In genomic region chr7:21318916-21319270, GRCh38 we compare ENCODE assay signal across 14 cellular contexts.
"Had no signal": no experiment of that assay in that cellular context is flagged by ENCODE, and none has a peak within 500 bp of the region (broad histone marks: within the 10 kb centered on the region; RNA-seq: fewer than 3 reads in every experiment).

No MANE protein-coding gene starts in this region.

- H3K4me3 Mint-ChIP-seq: activated B cell treated with CpG ODN at 0.5 μM for 24 hours; activated CD4-positive, alpha-beta T cell treated with anti-CD3 and anti-CD28 coated beads, Interleukin-2, amount 10 ng/mL, durations not matched to agents 24 days and 14 days; activated naive CD4-positive, alpha-beta T cell treated with anti-CD3 and anti-CD28 coated beads for 36 hours; activated T-helper 17 cell treated with anti-CD3 and anti-CD28 coated beads, Interleukin-2, amount 50 U/mL, for 72 hours; natural killer cell treated with Interleukin-12 subunit alpha and Interleukin-12 subunit beta and Interleukin-15 and Interleukin-18, amount 100 ng/mL, for 72 hours; stimulated activated naive CD8-positive, alpha-beta T cell treated with anti-CD3 and anti-CD28 coated beads, Interleukin-15, amount 100 ng/mL, for 72 hours had no signal

- H3K9me3 ChIP-seq: gastrocnemius medialis, left ventricle myocardium inferior, psoas muscle, thoracic aorta had no signal

- H3K9me3 Mint-ChIP-seq: activated B cell treated with CpG ODN at 0.5 μM for 24 hours; activated CD4-positive, alpha-beta T cell treated with anti-CD3 and anti-CD28 coated beads, Interleukin-2, amount 10 ng/mL, durations not matched to agents 24 days and 14 days; activated naive CD4-positive, alpha-beta T cell treated with anti-CD3 and anti-CD28 coated beads for 36 hours; activated T-helper 17 cell treated with anti-CD3 and anti-CD28 coated beads, Interleukin-2, amount 50 U/mL, for 72 hours; natural killer cell treated with Interleukin-12 subunit alpha and Interleukin-12 subunit beta and Interleukin-15 and Interleukin-18, amount 100 ng/mL, for 72 hours; stimulated activated naive CD8-positive, alpha-beta T cell treated with anti-CD3 and anti-CD28 coated beads, Interleukin-15, amount 100 ng/mL, for 72 hours had no signal

- DNase-seq: activated B cell treated with CpG ODN at 0.5 μM for 24 hours; activated CD8-positive, alpha-beta memory T cell treated with anti-CD3 and anti-CD28 coated beads for 24 hours; activated naive CD4-positive, alpha-beta T cell treated with anti-CD3 and anti-CD28 coated beads for 36 hours; gastrocnemius medialis; left ventricle myocardium inferior; psoas muscle; stimulated activated CD4-positive, alpha-beta T cell treated with anti-CD3 and anti-CD28 coated beads, Interleukin-2, amount 100 ng/mL, for 48 hours; stimulated activated CD8-positive, alpha-beta memory T cell treated with anti-CD3 and anti-CD28 coated beads, Interleukin-4, amount 100 ng/mL, for 48 hours; stimulated activated naive CD8-positive, alpha-beta T cell treated with anti-CD3 and anti-CD28 coated beads, Interleukin-15, amount 100 ng/mL, for 72 hours had no signal

- H3K27ac Mint-ChIP-seq: activated B cell treated with CpG ODN at 0.5 μM for 24 hours; activated CD4-positive, alpha-beta T cell treated with anti-CD3 and anti-CD28 coated beads, Interleukin-2, amount 10 ng/mL, durations not matched to agents 24 days and 14 days; activated naive CD4-positive, alpha-beta T cell treated with anti-CD3 and anti-CD28 coated beads for 36 hours; activated T-helper 17 cell treated with anti-CD3 and anti-CD28 coated beads, Interleukin-2, amount 50 U/mL, for 72 hours; natural killer cell treated with Interleukin-12 subunit alpha and Interleukin-12 subunit beta and Interleukin-15 and Interleukin-18, amount 100 ng/mL, for 72 hours; stimulated activated naive CD8-positive, alpha-beta T cell treated with anti-CD3 and anti-CD28 coated beads, Interleukin-15, amount 100 ng/mL, for 72 hours had no signal

- H3K4me3 ChIP-seq: cardiac muscle cell, gastrocnemius medialis, left ventricle myocardium inferior, psoas muscle, thoracic aorta had no signal

- H3K4me1 Mint-ChIP-seq: activated B cell treated with CpG ODN at 0.5 μM for 24 hours; activated T-helper 17 cell treated with anti-CD3 and anti-CD28 coated beads, Interleukin-2, amount 50 U/mL, for 72 hours; stimulated activated naive CD8-positive, alpha-beta T cell treated with anti-CD3 and anti-CD28 coated beads, Interleukin-15, amount 100 ng/mL, for 72 hours had no signal

- H3K36me3 ChIP-seq: cardiac muscle cell, gastrocnemius medialis, left ventricle myocardium inferior, thoracic aorta had no signal

- ATAC-seq: activated T-helper 17 cell treated with anti-CD3 and anti-CD28 coated beads, Interleukin-2, amount 50 U/mL, for 72 hours; gastrocnemius medialis; natural killer cell treated with Interleukin-12 subunit alpha and Interleukin-12 subunit beta and Interleukin-15 and Interleukin-18, amount 100 ng/mL, for 72 hours; psoas muscle; stimulated activated naive CD8-positive, alpha-beta T cell treated with anti-CD3 and anti-CD28 coated beads, Interleukin-15, amount 100 ng/mL, for 72 hours had no signal

- H3K4me1 ChIP-seq: gastrocnemius medialis, left ventricle myocardium inferior, psoas muscle had no signal

- H3K27me3 Mint-ChIP-seq: activated B cell treated with CpG ODN at 0.5 μM for 24 hours; activated CD4-positive, alpha-beta T cell treated with anti-CD3 and anti-CD28 coated beads, Interleukin-2, amount 10 ng/mL, durations not matched to agents 24 days and 14 days; activated T-helper 17 cell treated with anti-CD3 and anti-CD28 coated beads, Interleukin-2, amount 50 U/mL, for 72 hours; natural killer cell treated with Interleukin-12 subunit alpha and Interleukin-12 subunit beta and Interleukin-15 and Interleukin-18, amount 100 ng/mL, for 72 hours; stimulated activated naive CD8-positive, alpha-beta T cell treated with anti-CD3 and anti-CD28 coated beads, Interleukin-15, amount 100 ng/mL, for 72 hours had no signal

- H3K27ac ChIP-seq: cardiac muscle cell, gastrocnemius medialis, left ventricle myocardium inferior, psoas muscle, thoracic aorta had no signal

- H3K27me3 ChIP-seq: cardiac muscle cell, gastrocnemius medialis had no signal

- H3K36me3 Mint-ChIP-seq: natural killer cell treated with Interleukin-12 subunit alpha and Interleukin-12 subunit beta and Interleukin-15 and Interleukin-18, amount 100 ng/mL, for 72 hours had no signal
